17 cellular contexts compared by ENCODE assay signal in the genomic region with DNA sequence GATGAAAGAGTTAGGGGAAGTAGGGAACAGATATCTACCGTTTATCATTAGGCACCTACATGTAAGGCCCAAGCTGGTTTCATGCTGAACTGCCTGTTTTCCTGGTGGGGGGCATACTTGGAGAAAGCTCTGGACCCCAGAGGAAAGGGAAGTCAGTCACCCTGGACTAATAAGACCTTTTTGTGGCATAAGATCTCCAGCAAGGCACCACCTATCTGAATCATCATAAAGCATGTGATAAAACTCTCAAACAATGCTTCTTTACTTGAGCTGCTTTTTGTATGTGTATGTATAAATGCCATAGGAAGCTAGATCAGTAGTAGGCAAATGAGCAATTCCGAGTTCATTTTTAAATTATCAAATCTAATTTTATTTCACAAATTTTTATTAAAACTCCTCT.
A peak's percentile ranks its signal among the peaks of the same experiment; 100 is the strongest.
DNase-seq lines count a peak whose midpoint lies in the region; ATAC-seq, FAIRE-seq and TF ChIP-seq lines count a peak whose summit lies in the region.
"Had no signal": no experiment of that assay in that cellular context is flagged by ENCODE, and none has a peak within 500 bp of the region (broad histone marks: within the 10 kb centered on the region; RNA-seq: fewer than 3 reads in every experiment).

No MANE protein-coding gene starts in this region.

- peak overlapping the region; percentile 8; the same call in 2 of the 3 replicates for H3K4me2 ChIP-seq in A549
- H3K4me2 ChIP-seq in endothelial cell of umbilical vein (ENCODE audit: insufficient read depth, low read length), result peak overlapping the region; percentile 75
- no peak overlapping the region for H3K4me2 ChIP-seq in mesenchymal stem cell (ENCODE audit: low read length, poor library complexity, severe bottlenecking)

- no peak overlapping the region for H2BK12ac ChIP-seq in mesenchymal stem cell (ENCODE audit: low read length in 2 of 2)

- H3K4me3 Mint-ChIP-seq in activated CD4-positive, alpha-beta T cell treated with anti-CD3 and anti-CD28 coated beads for 36 hours, result no peak overlapping the region
- H3K4me3 Mint-ChIP-seq: CD8-positive, alpha-beta T cell; endodermal cell; natural killer cell; stimulated activated effector memory CD8-positive, alpha-beta T cell treated with anti-CD3 and anti-CD28 coated beads, Interleukin-12 subunit alpha, Interleukin-12 subunit beta, amount 100 ng/mL, for 72 hours had no signal

- BruUV-seq in endothelial cell of umbilical vein (replicated peaks; lab: Mats Ljungman, UMichigan), result no TSS peak

- H3K4ac ChIP-seq in mesenchymal stem cell (ENCODE audit: low read depth in 1 of 2, low read length in 2 of 2), result no peak overlapping the region

- H3K9ac ChIP-seq in endothelial cell of umbilical vein (replicated peaks; ENCODE audit: extremely low read depth, insufficient read depth, low read length) (peak overlapping the region; percentile 70), mesenchymal stem cell (ENCODE audit: low read length) (peak overlapping the region; percentile 66)

- H2AK5ac ChIP-seq in mesenchymal stem cell (ENCODE audit: low read length, severe bottlenecking), result peak overlapping the region; percentile 44

- no peak overlapping the region for H2BK120ac ChIP-seq in mesenchymal stem cell (ENCODE audit: low read depth, low read length)

- dilution Hi-C loops in endothelial cell of umbilical vein (cut with MboI; ENCODE audit: extremely low pct_ligation_motif_present, low sequenced_read_pairs), result no loop called here

- no peak for TF ChIP-seq EP300 in A549 (IDR thresholded peaks at IDR 0.05)

- H4K20me1 ChIP-seq in endothelial cell of umbilical vein (replicated peaks; ENCODE audit: control insufficient read depth, extremely low read depth, insufficient read depth, low read length), result no peaks in the 10 kb centered on the region

- peaks cover 19% of the 10 kb centered on the region for H3K79me1 ChIP-seq in mesenchymal stem cell (replicated peaks; ENCODE audit: low read length, poor library complexity, severe bottlenecking)

- H3K36me3 Mint-ChIP-seq in activated CD4-positive, alpha-beta T cell treated with anti-CD3 and anti-CD28 coated beads for 36 hours (ENCODE audit: low read depth), result no peaks in the 10 kb centered on the region
- H3K36me3 Mint-ChIP-seq: CD8-positive, alpha-beta T cell; natural killer cell; stimulated activated effector memory CD8-positive, alpha-beta T cell treated with anti-CD3 and anti-CD28 coated beads, Interleukin-12 subunit alpha, Interleukin-12 subunit beta, amount 100 ng/mL, for 72 hours had no signal

- no peak overlapping the region for H3K4me3 ChIP-seq in A549
- H3K4me3 ChIP-seq in endothelial cell of umbilical vein (replicated peaks in 1 of 3; ENCODE audit: insufficient read depth in 1 of 3, low read depth in 1 of 3, low read length in 3 of 3), result peak overlapping the region in 1 of 3 experiments; percentile 26
- H3K4me3 ChIP-seq in mesenchymal stem cell (ENCODE audit: insufficient read depth in 1 of 2, low read depth in 1 of 2, low read length in 2 of 2), result no peak overlapping the region
- H3K4me3 ChIP-seq: left lung had no signal

- no peaks in the 10 kb centered on the region for H3K27me3 Mint-ChIP-seq in activated CD4-positive, alpha-beta T cell treated with anti-CD3 and anti-CD28 coated beads for 36 hours

- DNase-seq in A549 (ENCODE audit: low read depth in 1 of 2, low spot score in 1 of 2), result no peak
- no peak for DNase-seq in RCC 7860 (ENCODE audit: low spot score)
- peak; percentile 79 for DNase-seq in endothelial cell of umbilical vein (ENCODE audit: low read depth, low spot score)
- peak; percentile 41 for DNase-seq in mesenchymal stem cell
- no peak for DNase-seq in activated T-cell treated with anti-CD3 and anti-CD28 coated beads for 4 hours
- DNase-seq in activated CD4-positive, alpha-beta T cell treated with anti-CD3 and anti-CD28 coated beads for 36 hours, result no peak
- DNase-seq in activated CD4-positive, alpha-beta T cell treated with anti-CD3 and anti-CD28 coated beads, Interleukin-2, amount 50 U/mL, for 1 hour, result no peak
- DNase-seq: CD8-positive, alpha-beta T cell; endodermal cell; left lung; natural killer cell; right cardiac atrium; WERI-Rb-1 had no signal

- no peak for TF ChIP-seq CTCF in A549 (IDR thresholded peaks at IDR 0.05)
- no peak for TF ChIP-seq CTCF in endothelial cell of umbilical vein (IDR thresholded peaks at IDR 0.05; ENCODE audit: extremely low read depth in 1 of 2, insufficient read depth in 1 of 2, low read depth in 1 of 2, low read length in 2 of 2)

- intact Hi-C loops in endothelial cell of umbilical vein (cut with micrococcal nuclease), result loop anchor here (1.0 to 2.0 kb wide), 3 partner anchors 13 to 26 kb away; no protein-coding TSS in a partner anchor
- intact Hi-C loops in activated CD4-positive, alpha-beta T cell treated with anti-CD3 and anti-CD28 coated beads for 36 hours (cut with DNase I, micrococcal nuclease), result no loop called here

- peaks cover 38% of the 10 kb centered on the region for H3K79me2 ChIP-seq in endothelial cell of umbilical vein (ENCODE audit: control insufficient read depth, insufficient read depth, low read length)

- no peak for TF ChIP-seq RAD21 in A549 (conservative IDR thresholded peaks at IDR 0.05 in 1 of 2, IDR thresholded peaks at IDR 0.05 in 1 of 2)

- CTCF ChIA-PET in A549 (lab: Yijun Ruan, JAX) (interaction anchor here (0.6 to 1.1 kb wide), 2 partner anchors 10 to 171 kb away, joined by 3 to 4 read pairs; no protein-coding TSS in a partner anchor), endothelial cell of umbilical vein (lab: Charles Lee) (interaction anchor here (0.6 to 3.1 kb wide), 8 partner anchors 9 to 86 kb away, joined by 3 to 12 read pairs (median 7); no protein-coding TSS in a partner anchor)
- CTCF ChIA-PET in activated CD4-positive, alpha-beta T cell treated with anti-CD3 and anti-CD28 coated beads for 36 hours (lab: Charles Lee), result no interaction called here

- peak overlapping the region; percentile 69 for H4K8ac ChIP-seq in mesenchymal stem cell (ENCODE audit: low read length)

- no peak overlapping the region for H3K27ac Mint-ChIP-seq in activated CD4-positive, alpha-beta T cell treated with anti-CD3 and anti-CD28 coated beads for 36 hours
- H3K27ac Mint-ChIP-seq: CD8-positive, alpha-beta T cell; endodermal cell; natural killer cell; stimulated activated effector memory CD8-positive, alpha-beta T cell treated with anti-CD3 and anti-CD28 coated beads, Interleukin-12 subunit alpha, Interleukin-12 subunit beta, amount 100 ng/mL, for 72 hours had no signal

- ATAC-seq in A549 (no peak), HG02973 (IDR thresholded peaks at IDR 0.05; ENCODE audit: unreplicated experiment) (no peak)
- no peak for ATAC-seq in activated CD4-positive, alpha-beta T cell treated with anti-CD3 and anti-CD28 coated beads for 36 hours
- ATAC-seq: CD8-positive, alpha-beta T cell; natural killer cell; right cardiac atrium; stimulated activated effector memory CD8-positive, alpha-beta T cell treated with anti-CD3 and anti-CD28 coated beads, Interleukin-12 subunit alpha, Interleukin-12 subunit beta, amount 100 ng/mL, for 72 hours had no signal

- no peaks in the 10 kb centered on the region for H3K4me1 Mint-ChIP-seq in activated CD4-positive, alpha-beta T cell treated with anti-CD3 and anti-CD28 coated beads for 36 hours
- H3K4me1 Mint-ChIP-seq: natural killer cell; stimulated activated effector memory CD8-positive, alpha-beta T cell treated with anti-CD3 and anti-CD28 coated beads, Interleukin-12 subunit alpha, Interleukin-12 subunit beta, amount 100 ng/mL, for 72 hours had no signal

- no peak for TF ChIP-seq POLR2A in A549 (IDR thresholded peaks at IDR 0.05; ENCODE audit: low read length)
- TF ChIP-seq POLR2A in endothelial cell of umbilical vein (IDR thresholded peaks at IDR 0.05; ENCODE audit: low read depth, low read length), result no peak

- H2AFZ ChIP-seq in endothelial cell of umbilical vein (ENCODE audit: low read depth, low read length) (no peak overlapping the region), mesenchymal stem cell (ENCODE audit: low read depth, low read length) (no peak overlapping the region)

- peak overlapping the region in 1 of 2 experiments; percentile 62; a peak in 2 of 6 replicates for H3K27ac ChIP-seq in A549
- H3K27ac ChIP-seq in endothelial cell of umbilical vein (ENCODE audit: insufficient read depth, low read depth, low read length), result peak overlapping the region; percentile 85
- H3K27ac ChIP-seq in mesenchymal stem cell (ENCODE audit: low read length, poor library complexity, severe bottlenecking), result peak overlapping the region; percentile 77
- H3K27ac ChIP-seq: WERI-Rb-1 had no signal

- peak overlapping the region in 1 of 2 experiments; percentile 19 for H3K18ac ChIP-seq in mesenchymal stem cell (ENCODE audit: low read depth in 1 of 2, low read length in 2 of 2)

- H3K36me3 ChIP-seq in endothelial cell of umbilical vein (ENCODE audit: control insufficient read depth in 2 of 2, extremely low read depth in 1 of 2, insufficient read depth in 2 of 2, low read length in 2 of 2) (no peaks in the 10 kb centered on the region), mesenchymal stem cell (ENCODE audit: control insufficient read depth in 1 of 2, insufficient read depth in 2 of 2, low read depth in 1 of 2, low read length in 2 of 2) (no peaks in the 10 kb centered on the region)
- H3K36me3 ChIP-seq: left lung, WERI-Rb-1 had no signal

- no peaks in the 10 kb centered on the region for H3K9me1 ChIP-seq in endothelial cell of umbilical vein (replicated peaks; ENCODE audit: control insufficient read depth, extremely low read depth, insufficient read depth, low read length)

- H3K4me1 ChIP-seq in A549 (peaks cover 28% of the 10 kb centered on the region), endothelial cell of umbilical vein (ENCODE audit: control insufficient read depth, extremely low read depth, insufficient read depth, low read length) (peaks cover 77% of the 10 kb centered on the region), mesenchymal stem cell (ENCODE audit: control insufficient read depth, insufficient read depth, low read depth, low read length) (peaks cover 11% of the 10 kb centered on the region)

- H4K91ac ChIP-seq in mesenchymal stem cell (ENCODE audit: low read length), result no peak overlapping the region

- H3K9me3 Mint-ChIP-seq in activated CD4-positive, alpha-beta T cell treated with anti-CD3 and anti-CD28 coated beads for 36 hours (ENCODE audit: low read depth), result no peaks in the 10 kb centered on the region
- H3K9me3 Mint-ChIP-seq: CD8-positive, alpha-beta T cell; endodermal cell; natural killer cell; stimulated activated effector memory CD8-positive, alpha-beta T cell treated with anti-CD3 and anti-CD28 coated beads, Interleukin-12 subunit alpha, Interleukin-12 subunit beta, amount 100 ng/mL, for 72 hours had no signal

- H2BK5ac ChIP-seq in mesenchymal stem cell (ENCODE audit: low read depth, low read length, poor library complexity, severe bottlenecking), result peak overlapping the region; percentile 51

- no peak overlapping the region for H3K14ac ChIP-seq in mesenchymal stem cell (ENCODE audit: low read length in 2 of 2)

- 79% methylated on average over 2 of the region's 2 CpGs for WGBS in A549 (ENCODE audit: missing lambda C conversion rate)
- 73% methylated on average over 1 of the region's 2 CpGs for WGBS in mesenchymal stem cell

- H3K9me3 ChIP-seq in A549, result no peaks in the 10 kb centered on the region
- H3K9me3 ChIP-seq in endothelial cell of umbilical vein (replicated peaks; ENCODE audit: control insufficient read depth, insufficient read depth, low read length), result no peaks in the 10 kb centered on the region
- no peaks in the 10 kb centered on the region for H3K9me3 ChIP-seq in mesenchymal stem cell (ENCODE audit: control insufficient read depth, low read length)
- H3K9me3 ChIP-seq: left lung had no signal

- H3K27me3 ChIP-seq in endothelial cell of umbilical vein (ENCODE audit: control insufficient read depth in 2 of 2, insufficient read depth in 2 of 2, low read length in 2 of 2), result no peaks in the 10 kb centered on the region
- H3K27me3 ChIP-seq in mesenchymal stem cell (ENCODE audit: control insufficient read depth in 1 of 2, insufficient read depth in 1 of 2, low read length in 2 of 2), result no peaks in the 10 kb centered on the region
- H3K27me3 ChIP-seq: left lung had no signal

- POLR2A ChIA-PET in A549 (lab: Yijun Ruan, JAX), result no interaction called here
- POLR2A ChIA-PET in endothelial cell of umbilical vein (lab: Charles Lee), result interaction anchor here (0.5 kb wide), 1 partner anchor 74 kb away, joined by 4 read pairs; no protein-coding TSS in a partner anchor
- POLR2A ChIA-PET in activated CD4-positive, alpha-beta T cell treated with anti-CD3 and anti-CD28 coated beads for 36 hours (lab: Charles Lee), result no interaction called here

- FAIRE-seq in A549 (lab: Jason Lieb, UNC), result no peak
- FAIRE-seq in RCC 7860 (lab: Jason Lieb, UNC), result peak; percentile 42
- FAIRE-seq in endothelial cell of umbilical vein (lab: Jason Lieb, UNC), result peak; percentile 21
- FAIRE-seq: A204.1, GM12892 had no signal

- H2BK15ac ChIP-seq in mesenchymal stem cell (ENCODE audit: low read depth, poor library complexity, severe bottlenecking), result no peak overlapping the region

- no peak overlapping the region for H3K23ac ChIP-seq in mesenchymal stem cell (ENCODE audit: low read length in 2 of 2)

Comparison
In these comparisons a context has a peak if more than half of its experiments do, and no peak if none do; other contexts are left out.
1. DNase-seq: peak in endothelial cell of umbilical vein (single experiment) and mesenchymal stem cell (single experiment); none in A549 (0 of 2), RCC 7860 (single experiment), activated T-cell treated with anti-CD3 and anti-CD28 coated beads for 4 hours (single experiment), activated CD4-positive, alpha-beta T cell treated with anti-CD3 and anti-CD28 coated beads for 36 hours (single experiment) and activated CD4-positive, alpha-beta T cell treated with anti-CD3 and anti-CD28 coated beads, Interleukin-2, amount 50 U/mL, for 1 hour (single experiment).